Comparison of ENCODE assay signal across 8 cellular contexts in genomic region chr12:6632026-6632978, GRCh38. TPM values are rescaled to one million over a fixed set of nuclear protein-coding genes. Genes with fewer than 3 reads are reported as not detected.
DNase-seq lines count a peak whose midpoint lies in the region; ATAC-seq, FAIRE-seq and TF ChIP-seq lines count a peak whose summit lies in the region.

No MANE protein-coding gene starts in this region.

- intact Hi-C loops in natural killer cell (cut with micrococcal nuclease): no loop called here

- H3K9me3 Mint-ChIP-seq in brain (no peaks in the 10 kb centered on the region), natural killer cell (no peaks in the 10 kb centered on the region)

- H3K27me3 Mint-ChIP-seq in brain (peaks cover 14% of the 10 kb centered on the region), natural killer cell (ENCODE audit: low read depth in 2 of 2) (no peaks in the 10 kb centered on the region)

- in situ Hi-C loops in ACHN (cut with HindIII; ENCODE audit: low pct_ligation_motif_present, low pct_unique_long_range_greater_than_20kb, low sequenced_read_pairs): no loop called here

- no peaks in the 10 kb centered on the region for H3K27me3 ChIP-seq in SJCRH30

- peak; percentile 58 for ATAC-seq in GM18511 (IDR thresholded peaks at IDR 0.05; ENCODE audit: unreplicated experiment)
- peak; percentile 51 for ATAC-seq in HG03066 (IDR thresholded peaks at IDR 0.05; ENCODE audit: low read depth, unreplicated experiment)
- ATAC-seq in natural killer cell: peak; percentile 65 to 87 (median 76)
- ATAC-seq in GM21381 (IDR thresholded peaks at IDR 0.05; ENCODE audit: unreplicated experiment): no peak

- H3K4me3 Mint-ChIP-seq in brain: peak overlapping the region in 1 of 5 experiments; percentile 14
- peak overlapping the region; percentile 97 for H3K4me3 Mint-ChIP-seq in natural killer cell

- no peak overlapping the region for H3K4me3 ChIP-seq in SJCRH30

- no peak for FAIRE-seq in RCC 7860 (lab: Jason Lieb, UNC)

- H3K4me1 Mint-ChIP-seq in brain (peaks cover 50% of the 10 kb centered on the region), natural killer cell (peaks cover 62 to 69% of the 10 kb centered on the region in 2 donors)

- DNase-seq in ACHN: peak; percentile 31
- peak; percentile 19 to 34 for DNase-seq in SJCRH30
- DNase-seq in natural killer cell: peak; percentile 49
- no peak for DNase-seq in RCC 7860 (ENCODE audit: low spot score)

- TF ChIP-seq CTCF in brain (conservative IDR thresholded peaks at IDR 0.05) (no peak), natural killer cell (IDR thresholded peaks at IDR 0.05) (no peak)

- H3K9me3 ChIP-seq in SJCRH30 (replicated peaks): no peaks in the 10 kb centered on the region

- no peak overlapping the region for H3K27ac ChIP-seq in SJCRH30

- no peaks in the 10 kb centered on the region for H3K36me3 Mint-ChIP-seq in brain
- no peaks in the 10 kb centered on the region for H3K36me3 Mint-ChIP-seq in natural killer cell

- H3K27ac Mint-ChIP-seq in brain (peak overlapping the region; percentile 75 to 97 (median 81)), natural killer cell (peak overlapping the region; percentile 95 to 99)

- H3K36me3 ChIP-seq in SJCRH30: no peaks in the 10 kb centered on the region

- H3K4me1 ChIP-seq in SJCRH30: no peaks in the 10 kb centered on the region; the same call in 1 of the 2 replicates

RNA-seq across cellular contexts. Expression of gene LPAR5, which starts 3.5 kb away (rescaled TPM):
- total RNA-seq in SJCRH30 (2014; rRNA removed; shearing (Covaris generic)): not detected in 2 replicates
- polyA plus RNA-seq in brain (ENCODE audit: insufficient read depth, low read depth, low replicate concordance): 2.0 TPM
- 10 to 100 TPM in 2 of 3 donors, 1 to 10 TPM in 1; 10.0 to 27.8 (median 17.3) TPM for total RNA-seq in natural killer cell

RNA-seq across cellular contexts. Expression of gene ACRBP, which starts 14.9 kb away (rescaled TPM):
- total RNA-seq in SJCRH30 (2014; rRNA removed; shearing (Covaris generic)): 0.28 TPM in 1 of 2 replicates, not detected in the other
- polyA plus RNA-seq in brain (ENCODE audit: insufficient read depth, low read depth, low replicate concordance): 1.4 TPM
- total RNA-seq in natural killer cell: 10 to 100 TPM in 1 of 3 donors, 1 to 10 TPM in 2; 2.1 to 12.2 (median 4.7) TPM

RNA-seq across cellular contexts. Expression of gene CHD4, which starts 25.1 kb away (rescaled TPM):
- 300 and 311 TPM in 2 replicates for total RNA-seq in SJCRH30 (2014; rRNA removed; shearing (Covaris generic))
- 203 TPM for polyA plus RNA-seq in brain (ENCODE audit: insufficient read depth, low read depth, low replicate concordance)
- 100 to 1,000 TPM; 568 to 795 (median 658) TPM for total RNA-seq in natural killer cell

RNA-seq across cellular contexts. Expression of gene ING4, which starts 30.6 kb away (rescaled TPM):
- 25.1 and 28.7 TPM in 2 replicates for total RNA-seq in SJCRH30 (2014; rRNA removed; shearing (Covaris generic))
- 117 TPM for polyA plus RNA-seq in brain (ENCODE audit: insufficient read depth, low read depth, low replicate concordance)
- total RNA-seq in natural killer cell: 10 to 100 TPM; 29.9 to 40.9 (median 30.2) TPM

RNA-seq across cellular contexts. Expression of gene ZNF384, which starts 56.9 kb away (rescaled TPM):
- 40.5 and 46.5 TPM in 2 replicates for total RNA-seq in SJCRH30 (2014; rRNA removed; shearing (Covaris generic))
- polyA plus RNA-seq in brain (ENCODE audit: insufficient read depth, low read depth, low replicate concordance): 44.3 TPM
- total RNA-seq in natural killer cell: 100 to 1,000 TPM in 2 of 3 donors, 10 to 100 TPM in 1; 95.1 to 101 (median 100) TPM

Comparison
In these comparisons a context has a peak if more than half of its experiments do, and no peak if none do; other contexts are left out.
1. RNA of gene LPAR5, which starts 3.5 kb away (total RNA-seq): 10.0 to 27.8 TPM in natural killer cell; not detected in SJCRH30; every median in the first group is over 10 times any median in the second.